ENCODE assay signal across 1 cellular context in the genomic region with DNA sequence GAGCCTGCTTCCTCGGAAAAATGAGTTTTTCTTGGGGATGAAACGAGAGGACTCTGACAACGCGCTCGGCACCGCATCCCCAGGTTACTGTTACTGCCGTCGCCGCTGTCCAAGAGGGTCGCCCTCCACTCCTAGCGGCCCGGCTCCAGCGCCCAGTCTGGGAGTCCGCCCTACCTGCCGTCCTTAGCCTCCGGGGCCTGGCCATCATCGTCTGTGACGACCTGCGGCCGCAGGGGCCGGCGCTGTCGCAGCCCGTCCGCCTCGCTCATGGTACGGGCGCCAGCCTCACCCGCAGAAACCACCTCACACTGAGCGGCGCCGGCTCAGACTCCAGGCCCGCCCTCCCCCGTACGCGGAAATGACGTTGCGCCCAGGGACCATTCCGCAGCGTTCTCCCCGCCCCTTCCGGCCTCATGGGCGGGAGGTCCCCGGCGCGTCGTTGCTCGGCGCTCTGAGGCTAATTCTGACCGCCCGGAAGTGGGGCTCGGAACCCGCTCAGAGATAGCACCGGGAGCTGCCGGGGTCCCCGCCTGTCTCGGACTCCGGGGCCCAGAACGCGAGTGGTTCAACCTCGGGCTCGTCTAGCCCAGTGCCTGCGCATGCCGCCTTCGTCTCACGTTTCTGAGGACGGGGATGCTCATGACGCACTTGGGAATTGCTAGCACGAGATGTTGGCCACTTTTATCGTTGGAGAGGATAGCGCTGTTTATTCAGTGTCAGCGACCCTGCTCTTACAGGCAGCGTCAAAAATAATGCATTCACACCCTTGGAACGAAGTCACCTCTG.
A peak's percentile ranks its signal among the peaks of the same experiment; 100 is the strongest.
TF ChIP-seq lines count a peak whose summit lies in the region.

A gene with protein sequence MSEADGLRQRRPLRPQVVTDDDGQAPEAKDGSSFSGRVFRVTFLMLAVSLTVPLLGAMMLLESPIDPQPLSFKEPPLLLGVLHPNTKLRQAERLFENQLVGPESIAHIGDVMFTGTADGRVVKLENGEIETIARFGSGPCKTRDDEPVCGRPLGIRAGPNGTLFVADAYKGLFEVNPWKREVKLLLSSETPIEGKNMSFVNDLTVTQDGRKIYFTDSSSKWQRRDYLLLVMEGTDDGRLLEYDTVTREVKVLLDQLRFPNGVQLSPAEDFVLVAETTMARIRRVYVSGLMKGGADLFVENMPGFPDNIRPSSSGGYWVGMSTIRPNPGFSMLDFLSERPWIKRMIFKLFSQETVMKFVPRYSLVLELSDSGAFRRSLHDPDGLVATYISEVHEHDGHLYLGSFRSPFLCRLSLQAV (minus strand): TSS at position 332 of the 786 bp plus-strand sequence. CDS start 63 bp downstream, at position 269.

TF ChIP-seq in HepG2, 621 proteins besides CTCF, POLR2A, EP300 and RAD21 (continued from another document and continues in another):
- TF ChIP-seq ZNF142 (CRISPR knock-in tag; IDR thresholded peaks at IDR 0.05), result peak; percentile 98
- TF ChIP-seq ZFP82 (CRISPR knock-in tag; IDR thresholded peaks at IDR 0.05; ENCODE audit: borderline replicate concordance), result no peak
- TF ChIP-seq HINFP (CRISPR knock-in tag; IDR thresholded peaks at IDR 0.05; ENCODE audit: low read depth), result peak; percentile 59; the same call in 1 of the 2 replicates
- no peak; the same call in 1 of the 2 replicates for TF ChIP-seq NFATC3 (CRISPR knock-in tag; IDR thresholded peaks at IDR 0.05)
- TF ChIP-seq ZNF337 (CRISPR knock-in tag; IDR thresholded peaks at IDR 0.05; ENCODE audit: borderline replicate concordance, low read depth), result peak; percentile 93; the same call in 1 of the 2 replicates
- peak; percentile 99 for TF ChIP-seq MXD3 (CRISPR knock-in tag; IDR thresholded peaks at IDR 0.05)
- TF ChIP-seq ZNF446 (CRISPR knock-in tag; IDR thresholded peaks at IDR 0.05), result peak; percentile 82
- TF ChIP-seq BCL6 (CRISPR knock-in tag; IDR thresholded peaks at IDR 0.05), result peak; percentile 71
- peak; percentile 68; the same call in 1 of the 2 replicates for TF ChIP-seq TERF1 (CRISPR knock-in tag; IDR thresholded peaks at IDR 0.05)
- peak; percentile 91 for TF ChIP-seq SMAD3 (CRISPR knock-in tag; IDR thresholded peaks at IDR 0.05)
- TF ChIP-seq U2AF2 (IDR thresholded peaks at IDR 0.05; ENCODE audit: low read depth, low read length), result no peak
- peak; percentile 93 for TF ChIP-seq ZSCAN9 (CRISPR knock-in tag; IDR thresholded peaks at IDR 0.05; ENCODE audit: borderline replicate concordance)
- peak; percentile 88 for TF ChIP-seq PATZ1 (CRISPR knock-in tag; IDR thresholded peaks at IDR 0.05)
- no peak for TF ChIP-seq SMC3 (IDR thresholded peaks at IDR 0.05; ENCODE audit: low read length)
- peak; percentile 96 for TF ChIP-seq MAX (IDR thresholded peaks at IDR 0.05)
- TF ChIP-seq ZNF124 (CRISPR knock-in tag; IDR thresholded peaks at IDR 0.05), result peak; percentile 85; the same call in 1 of the 2 replicates
- TF ChIP-seq NFKBIZ (CRISPR knock-in tag; IDR thresholded peaks at IDR 0.05), result no peak
- no peak for TF ChIP-seq PCBP1 (IDR thresholded peaks at IDR 0.05; ENCODE audit: borderline replicate concordance, low read depth, low read length)
- TF ChIP-seq, protein P1, sequence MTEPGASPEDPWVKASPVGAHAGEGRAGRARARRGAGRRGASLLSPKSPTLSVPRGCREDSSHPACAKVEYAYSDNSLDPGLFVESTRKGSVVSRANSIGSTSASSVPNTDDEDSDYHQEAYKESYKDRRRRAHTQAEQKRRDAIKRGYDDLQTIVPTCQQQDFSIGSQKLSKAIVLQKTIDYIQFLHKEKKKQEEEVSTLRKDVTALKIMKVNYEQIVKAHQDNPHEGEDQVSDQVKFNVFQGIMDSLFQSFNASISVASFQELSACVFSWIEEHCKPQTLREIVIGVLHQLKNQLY (CRISPR knock-in tag; IDR thresholded peaks at IDR 0.05), result peak; percentile 78
- no peak for TF ChIP-seq LCORL (IDR thresholded peaks at IDR 0.05)
- TF ChIP-seq LCORL (CRISPR knock-in tag; IDR thresholded peaks at IDR 0.05), result peak; percentile 93
- TF ChIP-seq TOPORS (CRISPR knock-in tag; IDR thresholded peaks at IDR 0.05), result peak; percentile 90; the same call in 1 of the 2 replicates
- peak; percentile 87; the same call in 1 of the 2 replicates for TF ChIP-seq SMAD1 (CRISPR knock-in tag; IDR thresholded peaks at IDR 0.05; ENCODE audit: borderline replicate concordance, low read depth)
- peak; percentile 95 for TF ChIP-seq ZNF790 (CRISPR knock-in tag; IDR thresholded peaks at IDR 0.05; ENCODE audit: borderline replicate concordance)
- peak; percentile 65; the same call in 1 of the 2 replicates for TF ChIP-seq PPARG (CRISPR knock-in tag; conservative IDR thresholded peaks at IDR 0.05)
- peak; percentile 94; the same call in 1 of the 2 replicates for TF ChIP-seq ELK4 (CRISPR knock-in tag; IDR thresholded peaks at IDR 0.05; ENCODE audit: borderline replicate concordance)
- TF ChIP-seq MTF2 (CRISPR knock-in tag; IDR thresholded peaks at IDR 0.05; ENCODE audit: borderline replicate concordance), result no peak
- TF ChIP-seq ZNF709 (CRISPR knock-in tag; IDR thresholded peaks at IDR 0.05), result peak; percentile 97
- TF ChIP-seq HMG20B (CRISPR knock-in tag; conservative IDR thresholded peaks at IDR 0.05), result peak; percentile 81; the same call in 1 of the 2 replicates
- peak; percentile 73; the same call in 1 of the 2 replicates for TF ChIP-seq RNF219 (CRISPR knock-in tag; IDR thresholded peaks at IDR 0.05)
- no peak for TF ChIP-seq ZNF878 (CRISPR knock-in tag; IDR thresholded peaks at IDR 0.05)
- TF ChIP-seq ZMYM2 (CRISPR knock-in tag; IDR thresholded peaks at IDR 0.05), result peak; percentile 68; the same call in 1 of the 2 replicates
- peak; percentile 97 for TF ChIP-seq DR1 (CRISPR knock-in tag; IDR thresholded peaks at IDR 0.05)
- peak; percentile 94 for TF ChIP-seq ELF4 (CRISPR knock-in tag; IDR thresholded peaks at IDR 0.05; ENCODE audit: borderline replicate concordance)
- peak; percentile 84 for TF ChIP-seq ISL2 (CRISPR knock-in tag; IDR thresholded peaks at IDR 0.05)
- peak; percentile 94; the same call in 1 of the 2 replicates for TF ChIP-seq CSRNP1 (CRISPR knock-in tag; IDR thresholded peaks at IDR 0.05)
- no peak for TF ChIP-seq AGO2 (optimal IDR thresholded peaks at IDR 0.05; ENCODE audit: low read depth, low read length)
